Comparison of ENCODE assay signal across 29 cellular contexts in genomic region chr5:173191561-173191960, GRCh38. TPM values are rescaled to one million over a fixed set of nuclear protein-coding genes. Genes with fewer than 3 reads are reported as not detected.
"Had no signal": no experiment of that assay in that cellular context is flagged by ENCODE, and none has a peak within 500 bp of the region (broad histone marks: within the 10 kb centered on the region; RNA-seq: fewer than 3 reads in every experiment).

No MANE protein-coding gene starts in this region.

- H3K4me2 ChIP-seq: neural progenitor cell, smooth muscle cell had no signal

- H3K27ac ChIP-seq: left lung, neural progenitor cell, ovary, right atrium auricular region, right lobe of liver, testis, tibial artery, upper lobe of right lung had no signal

- H3K9ac ChIP-seq: neural progenitor cell had no signal

- H3K36me3 ChIP-seq: left lung, neural progenitor cell, ovary, right atrium auricular region, right lobe of liver, tibial artery, upper lobe of right lung had no signal

- H3K27me3 ChIP-seq: neural progenitor cell, ovary, right atrium auricular region, right lobe of liver, testis, upper lobe of right lung had no signal

- H3K9me3 ChIP-seq: left lung, ovary, right atrium auricular region, right lobe of liver, testis, upper lobe of right lung had no signal

- H3K4me1 ChIP-seq: left lung, neural progenitor cell, right lobe of liver, testis, tibial artery, upper lobe of right lung had no signal

- DNase-seq: hypothalamus; immature natural killer cell; kidney; left colon; left lung; mesendoderm; naive B cell; natural killer cell; nephron progenitor cell; ovary; right lobe of liver; stimulated activated CD4-positive, alpha-beta T cell treated with anti-CD3 and anti-CD28 coated beads, Interleukin-1b, Interleukin-23, amount 100 ng/mL, for 48 hours; stimulated activated CD4-positive, alpha-beta T cell treated with anti-CD3 and anti-CD28 coated beads, Interleukin-2, amount 100 ng/mL, for 48 hours; stimulated activated CD4-positive, alpha-beta T cell treated with anti-CD3 and anti-CD28 coated beads, Interleukin-4, amount 100 ng/mL, for 4 hours; stimulated activated CD8-positive, alpha-beta memory T cell treated with anti-CD3 and anti-CD28 coated beads, Interleukin-4, amount 100 ng/mL, for 48 hours; stimulated activated naive CD4-positive, alpha-beta T cell treated with Interleukin-2 at 50 U/mL for 16 hours; stimulated activated naive CD8-positive, alpha-beta T cell treated with anti-CD3 and anti-CD28 coated beads, Interleukin-15, amount 100 ng/mL, for 72 hours; testis; tibial artery; trophoblast cell; upper lobe of right lung had no signal

- H3K4me3 ChIP-seq: left lung, lung, neural progenitor cell, ovary, right atrium auricular region, right lobe of liver, smooth muscle cell, testis, tibial artery, upper lobe of right lung had no signal

- ATAC-seq: left colon; left lung; natural killer cell; right lobe of liver; stimulated activated memory B cell treated with anti-CD40 and anti-IgM and Interleukin-4, amounts not matched to agents 10 μg/mL and 1 μg/mL and 100 μg/mL, for 72 hours; stimulated activated naive CD8-positive, alpha-beta T cell treated with anti-CD3 and anti-CD28 coated beads, Interleukin-15, amount 100 ng/mL, for 72 hours; upper lobe of right lung had no signal

- H2AFZ ChIP-seq: neural progenitor cell had no signal

RNA-seq across cellular contexts. Expression of gene NKX2-5, which starts 43.4 kb away (rescaled TPM):
- total RNA-seq: kidney, left colon, left lung, liver, lung, mononuclear cell, natural killer cell, ovary, renal cortical epithelial cell, right lobe of liver, upper lobe of right lung had no signal
- polyA plus RNA-seq: immature natural killer cell, liver, lung, ovary had no signal
